In the genomic region with DNA sequence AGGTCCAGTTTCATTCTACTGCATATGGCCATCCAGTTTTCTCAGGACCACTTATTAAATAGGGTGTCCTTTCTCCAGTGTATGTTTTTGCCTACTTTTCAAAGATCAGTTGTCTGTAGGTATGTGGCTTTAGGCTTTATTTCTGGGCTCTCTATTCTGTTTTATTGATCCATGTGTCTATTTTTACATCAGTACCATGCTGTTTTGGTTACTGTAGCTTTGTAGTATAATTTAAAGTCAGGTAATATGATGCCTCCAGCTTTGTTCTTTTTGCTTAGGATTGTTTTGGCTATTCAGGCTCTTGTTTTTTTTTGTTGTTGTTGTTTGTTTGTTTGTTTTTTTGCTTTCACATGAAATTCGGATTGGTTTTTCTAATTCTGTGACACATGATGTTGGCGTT, we compare ENCODE assay signal across 28 cellular contexts.
"Had no signal": no experiment of that assay in that cellular context is flagged by ENCODE, and none has a peak within 500 bp of the region (broad histone marks: within the 10 kb centered on the region; RNA-seq: fewer than 3 reads in every experiment).

No MANE protein-coding gene starts in this region.

- H2AFZ ChIP-seq: neural progenitor cell, parathyroid adenoma had no signal

- H3K27me3 ChIP-seq: neural progenitor cell, ovary, right lobe of liver, sigmoid colon, stomach, thyroid gland, tibial nerve, upper lobe of left lung, vagina had no signal

- H3K4me1 Mint-ChIP-seq: natural killer cell; nephron; neural progenitor cell; stimulated activated effector memory CD8-positive, alpha-beta T cell treated with anti-CD3 and anti-CD28 coated beads, Interleukin-12 subunit alpha, Interleukin-12 subunit beta, amount 100 ng/mL, for 72 hours; stimulated activated naive B cell treated with anti-CD40 and anti-IgM and Interleukin-4, amounts not matched to agents 10 μg/mL and 1 μg/mL and 100 μg/mL, for 72 hours had no signal

- H3K36me3 Mint-ChIP-seq: natural killer cell; neural progenitor cell; stimulated activated effector memory CD8-positive, alpha-beta T cell treated with anti-CD3 and anti-CD28 coated beads, Interleukin-12 subunit alpha, Interleukin-12 subunit beta, amount 100 ng/mL, for 72 hours; stimulated activated naive B cell treated with anti-CD40 and anti-IgM and Interleukin-4, amounts not matched to agents 10 μg/mL and 1 μg/mL and 100 μg/mL, for 72 hours had no signal

- H3K9me3 ChIP-seq: ovary, right lobe of liver, thyroid gland had no signal

- H3K27ac Mint-ChIP-seq: natural killer cell; nephron; neural progenitor cell; progenitor cell of endocrine pancreas; stimulated activated effector memory CD8-positive, alpha-beta T cell treated with anti-CD3 and anti-CD28 coated beads, Interleukin-12 subunit alpha, Interleukin-12 subunit beta, amount 100 ng/mL, for 72 hours; stimulated activated naive B cell treated with anti-CD40 and anti-IgM and Interleukin-4, amounts not matched to agents 10 μg/mL and 1 μg/mL and 100 μg/mL, for 72 hours; stimulated activated naive CD8-positive, alpha-beta T cell treated with anti-CD3 and anti-CD28 coated beads, Interleukin-15, Interleukin-2, amounts not matched to agents 100 ng/mL and 50 ng/mL, for 24 hours had no signal

- H3K36me3 ChIP-seq: neural progenitor cell, ovary, right lobe of liver, sigmoid colon, stomach, thoracic aorta, thyroid gland, tibial nerve, upper lobe of left lung, vagina had no signal

- H3K27me3 Mint-ChIP-seq: progenitor cell of endocrine pancreas had no signal

- H3K4me3 Mint-ChIP-seq: natural killer cell; nephron; neural progenitor cell; stimulated activated effector memory CD8-positive, alpha-beta T cell treated with anti-CD3 and anti-CD28 coated beads, Interleukin-12 subunit alpha, Interleukin-12 subunit beta, amount 100 ng/mL, for 72 hours; stimulated activated naive B cell treated with anti-CD40 and anti-IgM and Interleukin-4, amounts not matched to agents 10 μg/mL and 1 μg/mL and 100 μg/mL, for 72 hours; stimulated activated naive CD8-positive, alpha-beta T cell treated with anti-CD3 and anti-CD28 coated beads, Interleukin-15, Interleukin-2, amounts not matched to agents 100 ng/mL and 50 ng/mL, for 24 hours had no signal

- H3K4me2 ChIP-seq: neural progenitor cell had no signal

- H3K4me3 ChIP-seq: neural progenitor cell, ovary, psoas muscle, right lobe of liver, sigmoid colon, stomach, thoracic aorta, thyroid gland, tibial nerve, upper lobe of left lung, vagina had no signal

- H3K79me2 ChIP-seq: parathyroid adenoma had no signal

- DNase-seq: natural killer cell; occipital lobe; ovary; posterior cingulate gyrus; psoas muscle; right cardiac atrium; right lobe of liver; sigmoid colon; small intestine; stimulated activated CD4-positive, alpha-beta T cell treated with anti-CD3 and anti-CD28 coated beads, Interleukin-15, amount 100 ng/mL, for 24 hours; stimulated activated CD4-positive, alpha-beta T cell treated with anti-CD3 and anti-CD28 coated beads, Interleukin-2, amount 100 ng/mL, for 24 hours; stimulated activated CD4-positive, alpha-beta T cell treated with anti-CD3 and anti-CD28 coated beads, Interleukin-2, amount 100 ng/mL, for 48 hours; stimulated activated CD4-positive, alpha-beta T cell treated with anti-CD3 and anti-CD28 coated beads, Interleukin-4, amount 100 ng/mL, for 24 hours; stimulated activated naive B cell treated with anti-CD40 and anti-IgM and Interleukin-4, amounts not matched to agents 10 μg/mL and 1 μg/mL and 100 μg/mL, for 72 hours; stimulated activated naive CD4-positive, alpha-beta T cell treated with Interleukin-2 at 50 U/mL for 16 hours; stomach; thyroid gland; trophoblast cell; upper lobe of left lung had no signal

- H3K4me1 ChIP-seq: neural progenitor cell, parathyroid adenoma, psoas muscle, right lobe of liver, sigmoid colon, stomach, thyroid gland, tibial nerve, upper lobe of left lung, vagina had no signal

- H3K9ac ChIP-seq: neural progenitor cell, parathyroid adenoma had no signal

- ATAC-seq: natural killer cell; psoas muscle; right cardiac atrium; right lobe of liver; stimulated activated effector memory CD8-positive, alpha-beta T cell treated with anti-CD3 and anti-CD28 coated beads, Interleukin-12 subunit alpha, Interleukin-12 subunit beta, amount 100 ng/mL, for 72 hours; stimulated activated naive B cell treated with anti-CD40 and anti-IgM and Interleukin-4, amounts not matched to agents 10 μg/mL and 1 μg/mL and 100 μg/mL, for 72 hours had no signal

- H3K27ac ChIP-seq: neural progenitor cell, ovary, parathyroid adenoma, psoas muscle, right lobe of liver, sigmoid colon, stomach, thoracic aorta, thyroid gland, tibial nerve, upper lobe of left lung, vagina had no signal
